13 cellular contexts compared by ENCODE assay signal in genomic region chr17:50845260-50846147, GRCh38. TPM values are rescaled to one million over a fixed set of nuclear protein-coding genes. Genes with fewer than 3 reads are reported as not detected.
DNase-seq lines count a peak whose midpoint lies in the region; ATAC-seq, FAIRE-seq and TF ChIP-seq lines count a peak whose summit lies in the region.
"Had no signal": no experiment of that assay in that cellular context is flagged by ENCODE, and none has a peak within 500 bp of the region (broad histone marks: within the 10 kb centered on the region; RNA-seq: fewer than 3 reads in every experiment).

No MANE protein-coding gene starts in this region.

- no peaks in the 10 kb centered on the region for H3K36me3 Mint-ChIP-seq in chondrocyte (ENCODE audit: low read depth)
- no peaks in the 10 kb centered on the region for H3K36me3 Mint-ChIP-seq in type B pancreatic cell
- no peaks in the 10 kb centered on the region for H3K36me3 Mint-ChIP-seq in naive thymus-derived CD8-positive, alpha-beta T cell

- peak; percentile 62 for DNase-seq in HTR-8/SVneo (ENCODE audit: insufficient read length, low spot score)
- DNase-seq in chondrocyte (ENCODE audit: low spot score), result peak; percentile 50
- peak; percentile 21 for DNase-seq in kidney glomerular epithelial cell (lab: John Stamatoyannopoulos, UW)
- DNase-seq in type B pancreatic cell (ENCODE audit: extremely low spot score, unreplicated experiment), result peak; percentile 55
- DNase-seq in DMS53 treated with DMSO at 0.1 percent for 48 hours (lab: John Stamatoyannopoulos, UW; ENCODE audit: unreplicated experiment), result no peak
- DNase-seq in naive thymus-derived CD8-positive, alpha-beta T cell, result no peak
- DNase-seq: activated CD4-positive, alpha-beta T cell treated with anti-CD3 and anti-CD28 coated beads for 4 hours; activated naive CD4-positive, alpha-beta T cell; DMS153; NCI-H510A treated with DMSO at 0.1 percent for 48 hours; testis had no signal

- H3K27me3 Mint-ChIP-seq in chondrocyte (ENCODE audit: low read depth) (no peaks in the 10 kb centered on the region), type B pancreatic cell (no peaks in the 10 kb centered on the region)
- H3K27me3 Mint-ChIP-seq in naive thymus-derived CD8-positive, alpha-beta T cell, result no peaks in the 10 kb centered on the region

- POLR2A ChIA-PET in naive thymus-derived CD8-positive, alpha-beta T cell (lab: Charles Lee), result no interaction called here

- peaks cover 3% of the 10 kb centered on the region for H3K4me1 Mint-ChIP-seq in chondrocyte (ENCODE audit: low read depth)
- peaks cover 27% of the 10 kb centered on the region for H3K4me1 Mint-ChIP-seq in type B pancreatic cell (ENCODE audit: unreplicated experiment)
- H3K4me1 Mint-ChIP-seq in naive thymus-derived CD8-positive, alpha-beta T cell, result peaks cover 0 to 11% (median 7%) of the 10 kb centered on the region in 4 donors

- H3K4me3 Mint-ChIP-seq in chondrocyte (ENCODE audit: unreplicated experiment) (no peak overlapping the region), type B pancreatic cell (peak overlapping the region; percentile 6)
- peak overlapping the region in 1 of 10 donors; percentile 48 for H3K4me3 Mint-ChIP-seq in naive thymus-derived CD8-positive, alpha-beta T cell

- H3K27ac Mint-ChIP-seq in chondrocyte (ENCODE audit: unreplicated experiment) (no peak overlapping the region), type B pancreatic cell (peak overlapping the region; percentile 82)
- H3K27ac Mint-ChIP-seq in naive thymus-derived CD8-positive, alpha-beta T cell, result no peak overlapping the region

- no peak for TF ChIP-seq CTCF in chondrocyte (IDR thresholded peaks at IDR 0.05)
- TF ChIP-seq CTCF in type B pancreatic cell (conservative IDR thresholded peaks at IDR 0.05), result no peak

- no peak for ATAC-seq in HG03097 (IDR thresholded peaks at IDR 0.05; ENCODE audit: low FRiP score, unreplicated experiment)
- ATAC-seq in naive thymus-derived CD8-positive, alpha-beta T cell, result no peak
- ATAC-seq: SK-N-SH treated with all-trans-retinoic acid at 6 μM for 48 hours had no signal

- peak; percentile 85 for FAIRE-seq in HTR-8/SVneo (lab: Jason Lieb, UNC)

- H3K9me3 Mint-ChIP-seq in chondrocyte (ENCODE audit: low read depth), result no peaks in the 10 kb centered on the region
- no peaks in the 10 kb centered on the region for H3K9me3 Mint-ChIP-seq in type B pancreatic cell
- no peaks in the 10 kb centered on the region for H3K9me3 Mint-ChIP-seq in naive thymus-derived CD8-positive, alpha-beta T cell

RNA-seq across cellular contexts. Expression of gene WFIKKN2, which starts 10.1 kb away (rescaled TPM):
- total RNA-seq in chondrocyte (0.12 to 0.15 TPM in 2 of 3 replicates, not detected in the other), type B pancreatic cell (ENCODE audit: low replicate concordance) (1.7 TPM in 1 of 2 replicates, not detected in the other)
- not detected for total RNA-seq in naive thymus-derived CD8-positive, alpha-beta T cell
- not detected for polyA plus RNA-seq in naive thymus-derived CD8-positive, alpha-beta T cell

RNA-seq across cellular contexts. Expression of gene TOB1, which starts 20.6 kb away (rescaled TPM):
- total RNA-seq in chondrocyte (29.6 to 44.8 TPM (median 36.6 TPM) in 3 replicates), type B pancreatic cell (ENCODE audit: low replicate concordance) (54.9 and 113 TPM in 2 replicates)
- 100 to 1,000 TPM in 1 of 2 experiments, 10 to 100 TPM in 1; 86.8 to 107 TPM for total RNA-seq in naive thymus-derived CD8-positive, alpha-beta T cell
- polyA plus RNA-seq in naive thymus-derived CD8-positive, alpha-beta T cell, result 100 to 1,000 TPM in 1 of 3 donors, 10 to 100 TPM in 2; 42.9 to 114 (median 65.1) TPM

Comparison
In these comparisons a context has a peak if more than half of its experiments do, and no peak if none do; other contexts are left out.
1. DNase-seq: peak in HTR-8/SVneo (single experiment), chondrocyte (single experiment), kidney glomerular epithelial cell (single experiment) and type B pancreatic cell (single experiment); none in DMS53 treated with DMSO at 0.1 percent for 48 hours (single experiment) and naive thymus-derived CD8-positive, alpha-beta T cell (0 of 10).